ENCODE assay signal across 21 cellular contexts in genomic region chr17:45825792-45826191, GRCh38. TPM values are rescaled to one million over a fixed set of nuclear protein-coding genes. Genes with fewer than 3 reads are reported as not detected.
DNase-seq lines count a peak whose midpoint lies in the region; TF ChIP-seq lines count a peak whose summit lies in the region.
"Had no signal": no experiment of that assay in that cellular context is flagged by ENCODE, and none has a peak within 500 bp of the region (broad histone marks: within the 10 kb centered on the region; RNA-seq: fewer than 3 reads in every experiment).

No MANE protein-coding gene starts in this region.

- H3K79me1 ChIP-seq in mesendoderm (ENCODE audit: low read length) = no peaks in the 10 kb centered on the region

- H3K36me3 ChIP-seq in mesendoderm (ENCODE audit: control insufficient read depth, insufficient read depth, low read length) = no peaks in the 10 kb centered on the region
- H3K36me3 ChIP-seq: BLaER1 had no signal

- no peak overlapping the region for H2BK120ac ChIP-seq in mesendoderm (ENCODE audit: low read depth, low read length)

- H3K27ac ChIP-seq in dorsolateral prefrontal cortex = peak overlapping the region in 56 of 59 donors; percentile 11 to 95 (median 83)
- peak overlapping the region; percentile 93 for H3K27ac ChIP-seq in substantia nigra (ENCODE audit: low read depth, low read length, poor library complexity, severe bottlenecking)
- H3K27ac ChIP-seq in mesendoderm (ENCODE audit: low read depth, low read length) = no peak overlapping the region
- H3K27ac ChIP-seq: BLaER1 had no signal

- no peaks in the 10 kb centered on the region for H3K79me2 ChIP-seq in mesendoderm (ENCODE audit: control insufficient read depth, insufficient read depth, low read length)

- H4K5ac ChIP-seq in mesendoderm (ENCODE audit: low read length) = no peak overlapping the region

- H2BK15ac ChIP-seq in mesendoderm (replicated peaks; ENCODE audit: low read depth) = no peak overlapping the region

- WGBS in mesendoderm (ENCODE audit: extremely low coverage, insufficient coverage, low lambda C conversion rate) = no CpG with 5 or more reads among the region's 14 CpGs

- no peak overlapping the region for H4K8ac ChIP-seq in mesendoderm (ENCODE audit: low read depth, low read length)

- H3K18ac ChIP-seq in mesendoderm (ENCODE audit: low read length) = no peak overlapping the region

- no peak overlapping the region for H2AK5ac ChIP-seq in mesendoderm (ENCODE audit: low read length)

- H3K4me2 ChIP-seq in mesendoderm (ENCODE audit: low read length) = no peak overlapping the region
- H3K4me2 ChIP-seq: BLaER1, GM23338 had no signal

- no peak overlapping the region for H3K56ac ChIP-seq in mesendoderm (ENCODE audit: low read length)

- intact Hi-C loops in dorsolateral prefrontal cortex (cut with DNase I) = no loop called here

- H3K27me3 ChIP-seq in dorsolateral prefrontal cortex = peaks cover 0 to 3% (median 0%) of the 10 kb centered on the region in 45 donors
- H3K27me3 ChIP-seq in mesendoderm (ENCODE audit: insufficient read depth, low read length, poor library complexity) = no peaks in the 10 kb centered on the region
- H3K27me3 ChIP-seq: BLaER1 had no signal

- peak in 31 of 56 donors; percentile 15 to 82 (median 37) for DNase-seq in amygdala (lab: John Stamatoyannopoulos, UW)
- DNase-seq in dorsolateral prefrontal cortex = peak in 8 of 10 donors; percentile 41 to 85 (median 58)
- peak in 38 of 56 donors; percentile 3 to 72 (median 36) for DNase-seq in nucleus accumbens (lab: John Stamatoyannopoulos, UW)
- DNase-seq in substantia nigra (lab: John Stamatoyannopoulos, UW) = peak in 35 of 49 donors; percentile 6 to 80 (median 41)
- DNase-seq in mesendoderm = no peak
- no peak for DNase-seq in GM19238 (ENCODE audit: insufficient read length, low spot score)
- no peak for DNase-seq in ecto neural progenitor cell (ENCODE audit: low spot score)
- DNase-seq in COR-L47 (lab: John Stamatoyannopoulos, UW) = no peak
- DNase-seq: CD4-positive, alpha-beta memory T cell; HCEC 1CT; KG1; NCI-H1092; NCI-H1436; NCI-H2029; NCI-H226; NCI-H510A treated with DMSO at 0.1 percent for 48 hours; NCI-H774; Right ventricle myocardium superior had no signal

- H3K23ac ChIP-seq in mesendoderm (ENCODE audit: low read length) = no peak overlapping the region

- H3K4me3 ChIP-seq in dorsolateral prefrontal cortex (peak overlapping the region in 1 of 59 donors; percentile 23), mesendoderm (ENCODE audit: low read length) (no peak overlapping the region)
- H3K4me3 ChIP-seq: BLaER1, GM23338 had no signal

- no peaks in the 10 kb centered on the region for H3K4me1 ChIP-seq in mesendoderm (ENCODE audit: control insufficient read depth, low read depth, low read length)

- TF ChIP-seq CTCF in dorsolateral prefrontal cortex (IDR thresholded peaks at IDR 0.05 in 54 of 56, conservative IDR thresholded peaks at IDR 0.05 in 2 of 56; ENCODE audit: low read depth in 1 of 56, partially characterized antibody in 56 of 56) = peak in 2 of 56 donors; percentile 11 to 20

- H3K4ac ChIP-seq in mesendoderm (ENCODE audit: low read depth, low read length) = no peak overlapping the region

- H3K9ac ChIP-seq in mesendoderm (ENCODE audit: low read length) = no peak overlapping the region
- H3K9ac ChIP-seq: BLaER1 had no signal

- no peak overlapping the region for H2BK5ac ChIP-seq in mesendoderm (ENCODE audit: low read length)

RNA-seq across cellular contexts. Expression of gene SPPL2C, which starts 18.9 kb away (rescaled TPM):
- 1 to 10 TPM in 59 of 120 experiments, under 1 TPM in 58, not detected in 3; 0.14 to 4.9 (median 1.0) TPM for total RNA-seq in dorsolateral prefrontal cortex
- not detected for polyA plus RNA-seq in mesendoderm (2013, experiment 1 of 2)
- not detected for polyA plus RNA-seq in mesendoderm (2013, experiment 2 of 2)
- total RNA-seq: CD4-positive, alpha-beta memory T cell; OCI-LY7; Right ventricle myocardium superior had no signal
- polyA plus RNA-seq: CD4-positive, alpha-beta memory T cell; GM23338 had no signal

RNA-seq across cellular contexts. Expression of gene CRHR1, which starts 41.7 kb away (rescaled TPM):
- total RNA-seq in dorsolateral prefrontal cortex = 10 to 100 TPM in 117 of 120 experiments, 1 to 10 TPM in 3; 8.3 to 43.9 (median 24.7) TPM
- polyA plus RNA-seq in mesendoderm (2013, experiment 1 of 2) = 0.13 TPM
- 0.14 TPM for polyA plus RNA-seq in mesendoderm (2013, experiment 2 of 2)
- total RNA-seq: CD4-positive, alpha-beta memory T cell; OCI-LY7; Right ventricle myocardium superior had no signal
- polyA plus RNA-seq: CD4-positive, alpha-beta memory T cell had no signal

Comparison
In these comparisons a context has a peak if more than half of its experiments do, and no peak if none do; other contexts are left out.
1. DNase-seq: peak in amygdala (31 of 56), dorsolateral prefrontal cortex (8 of 10), nucleus accumbens (38 of 56) and substantia nigra (35 of 49); none in mesendoderm (single experiment), GM19238 (single experiment), ecto neural progenitor cell (single experiment) and COR-L47 (single experiment).